Comparison of ENCODE assay signal across 9 cellular contexts in the genomic region with DNA sequence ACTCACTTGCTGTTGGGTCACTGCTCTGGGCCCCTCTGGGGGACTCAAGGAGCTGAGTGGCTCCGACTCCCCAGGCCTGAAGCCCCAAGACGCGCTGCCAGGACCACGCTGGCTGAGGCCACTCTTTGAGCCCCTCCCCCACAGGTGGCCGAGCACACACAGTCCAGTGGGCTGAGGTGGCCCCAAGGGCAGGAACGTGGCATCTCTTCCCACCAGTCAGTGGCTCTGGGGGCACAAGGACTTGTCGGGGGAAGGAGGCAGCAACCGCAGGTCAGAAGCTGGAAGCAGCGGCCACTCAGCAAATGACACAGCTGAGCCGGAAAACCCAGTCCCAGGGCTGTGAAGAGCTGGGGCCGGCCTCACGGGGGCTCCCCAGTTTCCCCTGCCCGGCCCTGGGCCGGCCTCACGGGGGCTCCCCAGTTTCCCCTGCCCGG. TPM values are rescaled to one million over a fixed set of nuclear protein-coding genes. Genes with fewer than 3 reads are reported as not detected.
DNase-seq lines count a peak whose midpoint lies in the region; ATAC-seq and TF ChIP-seq lines count a peak whose summit lies in the region.
"Had no signal": no experiment of that assay in that cellular context is flagged by ENCODE, and none has a peak within 500 bp of the region (broad histone marks: within the 10 kb centered on the region; RNA-seq: fewer than 3 reads in every experiment).

No MANE protein-coding gene starts in this region.

- H3K9me2 ChIP-seq in GM23338 (ENCODE audit: insufficient read depth): no peaks in the 10 kb centered on the region

- H3K9me3 Mint-ChIP-seq in GM23338: peaks cover 4% of the 10 kb centered on the region; the same call in 1 of the 3 replicates
- no peaks in the 10 kb centered on the region for H3K9me3 Mint-ChIP-seq in immature natural killer cell

- peak overlapping the region; percentile 57; the same call in 1 of the 2 replicates for H3K4me2 ChIP-seq in GM23338

- intact Hi-C loops in lower leg skin (cut with DNase I; ENCODE audit: low total_unique reads): loop anchor here (10.0 kb wide), 1 partner anchor 233 kb away; a partner anchor contains a TSS

- peak; percentile 6 for TF ChIP-seq CTCF in GM10266 (IDR thresholded peaks at IDR 0.05; ENCODE audit: control insufficient read depth, insufficient read depth, low read depth, missing control alignments)
- peak in 1 of 2 experiments; percentile 14; a peak in 1 of 4 replicates for TF ChIP-seq CTCF in GM23338 (conservative IDR thresholded peaks at IDR 0.05; ENCODE audit: low read depth in 2 of 2)
- 0 out of 2 replicates have a peak, but pooled peaks have one; percentile 19 for TF ChIP-seq CTCF in WERI-Rb-1 (IDR thresholded peaks at IDR 0.05; ENCODE audit: low read depth, low read length)
- TF ChIP-seq CTCF in suprapubic skin (IDR thresholded peaks at IDR 0.05): no peak
- no peak for TF ChIP-seq CTCF in lower leg skin (IDR thresholded peaks at IDR 0.05)

- H3K79me2 ChIP-seq in GM23338 (replicated peaks; ENCODE audit: insufficient read depth): no peaks in the 10 kb centered on the region

- no peaks in the 10 kb centered on the region for H4K20me1 ChIP-seq in GM23338 (replicated peaks; ENCODE audit: insufficient read depth)

- peak overlapping the region; percentile 63; the same call in 1 of the 2 replicates for H2AFZ ChIP-seq in GM23338

- no CpG with 5 or more reads among the region's 16 CpGs for WGBS in suprapubic skin
- 38 to 70% methylated on average over 8 to 14 of the region's 16 CpGs for WGBS in lower leg skin, 2 donors

- H3K36me3 ChIP-seq in GM23338 (ENCODE audit: insufficient read depth) (no peaks in the 10 kb centered on the region), WERI-Rb-1 (no peaks in the 10 kb centered on the region), suprapubic skin (peaks cover under 1% of the 10 kb centered on the region)
- H3K36me3 ChIP-seq: cardiac muscle cell had no signal

- TF ChIP-seq POLR2A in suprapubic skin (IDR thresholded peaks at IDR 0.05) (no peak), lower leg skin (IDR thresholded peaks at IDR 0.05) (no peak)

- peaks cover 4% of the 10 kb centered on the region; the same call in 1 of the 2 replicates for H3K4me1 ChIP-seq in GM23338 (ENCODE audit: insufficient read depth)
- peaks cover 20% of the 10 kb centered on the region for H3K4me1 ChIP-seq in suprapubic skin

- no peaks in the 10 kb centered on the region for H3K27me3 ChIP-seq in GM23338 (ENCODE audit: insufficient read depth)
- no peaks in the 10 kb centered on the region for H3K27me3 ChIP-seq in WERI-Rb-1 (ENCODE audit: insufficient read depth, low read depth, severe bottlenecking)
- H3K27me3 ChIP-seq in suprapubic skin: no peaks in the 10 kb centered on the region
- H3K27me3 ChIP-seq: cardiac muscle cell had no signal

- H3K27me3 Mint-ChIP-seq in GM23338 (ENCODE audit: insufficient read depth, low read depth, poor library complexity) (peaks cover 13% of the 10 kb centered on the region), immature natural killer cell (ENCODE audit: low read depth in 3 of 3) (peaks cover 2 to 7% (median 5%) of the 10 kb centered on the region in 3 donors)

- H3K27ac ChIP-seq in GM23338 (ENCODE audit: low read depth) (no peak overlapping the region), WERI-Rb-1 (peak overlapping the region; percentile 46), suprapubic skin (no peak overlapping the region)
- H3K27ac ChIP-seq: cardiac muscle cell had no signal

- H3K4me1 Mint-ChIP-seq in GM23338 (peaks cover 4% of the 10 kb centered on the region; the same call in 2 of the 3 replicates), immature natural killer cell (peaks cover 29 to 37% of the 10 kb centered on the region in 2 donors)

- H3K4me3 Mint-ChIP-seq in GM23338 (no peak overlapping the region), immature natural killer cell (peak overlapping the region; percentile 72 to 85 (median 80))

- peak; percentile 64 for ATAC-seq in GM23338

- peak overlapping the region; percentile 32 for H3K27ac Mint-ChIP-seq in GM23338
- H3K27ac Mint-ChIP-seq in immature natural killer cell: peak overlapping the region; percentile 43 to 72 (median 65)

- DNase-seq in GM10266 (ENCODE audit: extremely low spot score): no peak
- DNase-seq in GM23338 (ENCODE audit: low spot score): peak; percentile 51
- peak; percentile 38 for DNase-seq in WERI-Rb-1
- DNase-seq in immature natural killer cell: peak; percentile 38 to 46 (median 45)
- DNase-seq in suprapubic skin (ENCODE audit: low spot score in 2 of 2): peak in 1 of 2 donors; percentile 60
- no peak for DNase-seq in lower leg skin (ENCODE audit: low spot score in 2 of 2)
- no peak for DNase-seq in NCI-H2081 treated with DMSO at 0.1 percent for 48 hours (lab: John Stamatoyannopoulos, UW)
- DNase-seq in HuH-7.5 (ENCODE audit: low spot score): no peak

- H3F3A ChIP-seq in GM23338 (replicated peaks; ENCODE audit: low read depth): peaks cover 5% of the 10 kb centered on the region; the same call in 1 of the 2 replicates

- H3K9me3 ChIP-seq in WERI-Rb-1 (ENCODE audit: severe bottlenecking): no peaks in the 10 kb centered on the region
- no peaks in the 10 kb centered on the region for H3K9me3 ChIP-seq in suprapubic skin

- no peak for TF ChIP-seq EP300 in suprapubic skin (IDR thresholded peaks at IDR 0.05)

- no peak overlapping the region for H3K4me3 ChIP-seq in GM23338
- H3K4me3 ChIP-seq in WERI-Rb-1 (ENCODE audit: low read depth, low read length): peak overlapping the region; percentile 52
- peak overlapping the region; percentile 37 for H3K4me3 ChIP-seq in suprapubic skin
- H3K4me3 ChIP-seq in lower leg skin (ENCODE audit: low read depth, poor library complexity, severe bottlenecking): no peak overlapping the region
- H3K4me3 ChIP-seq: cardiac muscle cell had no signal

- H3K36me3 Mint-ChIP-seq in GM23338 (ENCODE audit: low read depth): no peaks in the 10 kb centered on the region
- H3K36me3 Mint-ChIP-seq in immature natural killer cell: no peaks in the 10 kb centered on the region

TF ChIP-seq in GM23338, 12 proteins besides CTCF, POLR2A, EP300 and RAD21:
- TF ChIP-seq JUNB (IDR thresholded peaks at IDR 0.05; ENCODE audit: unreplicated experiment) (no peak), ZNF331 (CRISPR knock-in tag; IDR thresholded peaks at IDR 0.05; ENCODE audit: low read depth) (no peak), CREB1 (CRISPR knock-in tag; IDR thresholded peaks at IDR 0.05; ENCODE audit: low read depth) (no peak), STAT1 (IDR thresholded peaks at IDR 0.05; ENCODE audit: unreplicated experiment) (no peak), POLR2AphosphoS5 (IDR thresholded peaks at IDR 0.05; ENCODE audit: low read depth) (no peak)
- TF ChIP-seq, protein P1, sequence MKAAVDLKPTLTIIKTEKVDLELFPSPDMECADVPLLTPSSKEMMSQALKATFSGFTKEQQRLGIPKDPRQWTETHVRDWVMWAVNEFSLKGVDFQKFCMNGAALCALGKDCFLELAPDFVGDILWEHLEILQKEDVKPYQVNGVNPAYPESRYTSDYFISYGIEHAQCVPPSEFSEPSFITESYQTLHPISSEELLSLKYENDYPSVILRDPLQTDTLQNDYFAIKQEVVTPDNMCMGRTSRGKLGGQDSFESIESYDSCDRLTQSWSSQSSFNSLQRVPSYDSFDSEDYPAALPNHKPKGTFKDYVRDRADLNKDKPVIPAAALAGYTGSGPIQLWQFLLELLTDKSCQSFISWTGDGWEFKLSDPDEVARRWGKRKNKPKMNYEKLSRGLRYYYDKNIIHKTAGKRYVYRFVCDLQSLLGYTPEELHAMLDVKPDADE (IDR thresholded peaks at IDR 0.05): no peak
TF ChIP-seq in GM23338: peak in this region for 0.

RNA-seq across cellular contexts. Expression of a gene that starts 24.1 kb away (rescaled TPM):
- total RNA-seq in GM23338 (2014; rRNA removed; shearing (Covaris generic)): not detected in 2 replicates
- polyA plus RNA-seq in GM23338 (2016; fragmentation: Nextera tagmentation; extraction: Ambion mirVana) (not detected in 2 replicates), immature natural killer cell (not detected)
- total RNA-seq in suprapubic skin (not detected), lower leg skin (not detected)
- total RNA-seq: cardiac muscle cell had no signal
- polyA plus RNA-seq: cardiac muscle cell had no signal

RNA-seq across cellular contexts. Expression of a gene that starts 48.7 kb away (rescaled TPM):
- total RNA-seq in GM23338 (2014; rRNA removed; shearing (Covaris generic)): 10.1 and 12.0 TPM in 2 replicates
- polyA plus RNA-seq in GM23338 (2016; fragmentation: Nextera tagmentation; extraction: Ambion mirVana) (13.9 and 14.6 TPM in 2 replicates), immature natural killer cell (100 to 1,000 TPM in 1 of 3 donors, 10 to 100 TPM in 2; 88.9 to 172 (median 93.4) TPM)
- total RNA-seq in suprapubic skin (10 to 100 TPM in 3 of 4 donors, 1 to 10 TPM in 1; 9.9 to 55.8 (median 24.5) TPM), lower leg skin (10 to 100 TPM; 23.7 to 34.3 (median 26.8) TPM)

Comparison
In these comparisons a context has a peak if more than half of its experiments do, and no peak if none do; other contexts are left out.
1. DNase-seq: peak in GM23338 (single experiment), WERI-Rb-1 (single experiment) and immature natural killer cell (3 of 3); none in GM10266 (single experiment), lower leg skin (0 of 2), NCI-H2081 treated with DMSO at 0.1 percent for 48 hours (single experiment) and HuH-7.5 (single experiment).
2. CTCF ChIP-seq: peak in GM10266 (single experiment) and WERI-Rb-1 (single experiment); none in suprapubic skin (0 of 2) and lower leg skin (0 of 3).
3. H3K4me3 ChIP-seq: peak in WERI-Rb-1 (single experiment) and suprapubic skin (single experiment); none in GM23338 (single experiment) and lower leg skin (single experiment).